Comparison of ENCODE assay signal across 19 cellular contexts in genomic region chrX:107626481-107626880, GRCh38.
"Had no signal": no experiment of that assay in that cellular context is flagged by ENCODE, and none has a peak within 500 bp of the region (broad histone marks: within the 10 kb centered on the region; RNA-seq: fewer than 3 reads in every experiment).

No MANE protein-coding gene starts in this region.

- H3K4me3 Mint-ChIP-seq: activated naive CD4-positive, alpha-beta T cell treated with anti-CD3 and anti-CD28 coated beads for 36 hours; activated naive CD8-positive, alpha-beta T cell treated with anti-CD3 and anti-CD28 coated beads, Interleukin-2, amount 10 ng/mL, durations not matched to agents 7 days and 5 days; nephron progenitor cell; T-helper 1 cell treated with Interleukin-12 subunit alpha and Interleukin-12 subunit beta and Interleukin-4 antibody, amounts not matched to agents 30 μg/mL and 1 μg/mL, for 36 hours had no signal

- H3K4me1 ChIP-seq: colonic mucosa had no signal

- H3K4me3 ChIP-seq: colonic mucosa, esophagus muscularis mucosa, hepatocyte, left ventricle myocardium inferior, spleen, thyroid gland had no signal

- H3K27me3 ChIP-seq: colonic mucosa, esophagus muscularis mucosa, hepatocyte, spleen, thyroid gland had no signal

- DNase-seq: activated CD4-positive, alpha-beta T cell treated with anti-CD3 and anti-CD28 coated beads for 1 hour; activated CD8-positive, alpha-beta memory T cell treated with anti-CD3 and anti-CD28 coated beads for 24 hours; activated effector memory CD4-positive, alpha-beta T cell treated with Interleukin-2 at 50 U/mL for 16 hours; activated naive CD4-positive, alpha-beta T cell treated with anti-CD3 and anti-CD28 coated beads for 36 hours; activated naive CD8-positive, alpha-beta T cell treated with anti-CD3 and anti-CD28 coated beads, Interleukin-2, amount 10 ng/mL, durations not matched to agents 7 days and 5 days; activated T-cell treated with anti-CD3 and anti-CD28 coated beads, Interleukin-2, amount 50 U/mL, for 48 hours; amniotic stem cell; colonic mucosa; glutamatergic neuron; left ventricle myocardium inferior; nephron progenitor cell; nucleus accumbens; spleen; stimulated activated CD4-positive, alpha-beta T cell treated with anti-CD3 and anti-CD28 coated beads, Interleukin-4, amount 100 ng/mL, for 1 hour; stimulated activated naive CD4-positive, alpha-beta T cell treated with Interleukin-2 at 50 U/mL for 16 hours; thyroid gland had no signal

- H3K36me3 Mint-ChIP-seq: activated naive CD8-positive, alpha-beta T cell treated with anti-CD3 and anti-CD28 coated beads, Interleukin-2, amount 10 ng/mL, durations not matched to agents 7 days and 5 days had no signal

- H3K27ac Mint-ChIP-seq: activated naive CD4-positive, alpha-beta T cell treated with anti-CD3 and anti-CD28 coated beads for 36 hours; activated naive CD8-positive, alpha-beta T cell treated with anti-CD3 and anti-CD28 coated beads, Interleukin-2, amount 10 ng/mL, durations not matched to agents 7 days and 5 days; nephron progenitor cell; T-helper 1 cell treated with Interleukin-12 subunit alpha and Interleukin-12 subunit beta and Interleukin-4 antibody, amounts not matched to agents 30 μg/mL and 1 μg/mL, for 36 hours had no signal

- H3K36me3 ChIP-seq: colonic mucosa, esophagus muscularis mucosa, left ventricle myocardium inferior, spleen, thyroid gland had no signal

- H3K9me3 ChIP-seq: colonic mucosa, esophagus muscularis mucosa, left ventricle myocardium inferior, spleen, thyroid gland had no signal

- H3K27ac ChIP-seq: colonic mucosa, esophagus muscularis mucosa, hepatocyte, left ventricle myocardium inferior, spleen, thyroid gland had no signal

- H3K4me2 ChIP-seq: hepatocyte had no signal

- H2AFZ ChIP-seq: hepatocyte had no signal

- H3K27me3 Mint-ChIP-seq: activated naive CD8-positive, alpha-beta T cell treated with anti-CD3 and anti-CD28 coated beads, Interleukin-2, amount 10 ng/mL, durations not matched to agents 7 days and 5 days had no signal

- H3K9me3 Mint-ChIP-seq: activated naive CD4-positive, alpha-beta T cell treated with anti-CD3 and anti-CD28 coated beads for 36 hours; activated naive CD8-positive, alpha-beta T cell treated with anti-CD3 and anti-CD28 coated beads, Interleukin-2, amount 10 ng/mL, durations not matched to agents 7 days and 5 days; T-helper 1 cell treated with Interleukin-12 subunit alpha and Interleukin-12 subunit beta and Interleukin-4 antibody, amounts not matched to agents 30 μg/mL and 1 μg/mL, for 36 hours had no signal
